Comparison of ENCODE assay signal across 19 cellular contexts in the genomic region with DNA sequence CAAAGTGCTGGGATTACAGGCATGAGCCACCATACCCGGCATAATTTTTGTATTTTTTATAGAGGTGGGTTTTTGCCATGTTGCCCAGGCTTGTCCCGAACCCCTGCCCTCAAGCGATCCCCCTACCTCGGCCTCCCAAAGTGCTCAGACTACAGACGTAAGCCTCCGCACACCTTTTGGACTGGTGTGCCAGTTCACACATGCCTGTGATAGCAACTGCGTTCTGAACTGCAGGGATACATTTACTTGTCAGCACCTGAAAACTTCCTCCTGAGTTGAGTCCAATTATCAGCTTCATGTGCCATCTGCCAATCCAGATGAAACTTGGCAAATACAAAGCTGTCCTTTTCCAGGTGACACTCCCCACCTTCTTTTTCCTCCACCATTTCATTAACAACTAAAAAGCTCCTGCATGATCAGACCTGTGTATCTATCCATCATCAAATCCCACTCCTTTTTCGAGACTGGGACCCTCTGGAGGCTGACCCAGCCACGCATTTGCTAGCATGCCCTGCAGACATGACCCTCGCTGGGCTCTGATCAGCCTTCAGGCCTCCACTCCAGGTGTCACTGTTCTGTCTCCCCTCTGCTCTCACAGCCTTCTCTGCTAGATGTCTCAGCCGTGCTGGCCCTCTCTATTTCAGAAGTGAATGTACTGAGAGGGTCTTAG. TPM values are rescaled to one million over a fixed set of nuclear protein-coding genes. Genes with fewer than 3 reads are reported as not detected.
DNase-seq lines count a peak whose midpoint lies in the region; ATAC-seq lines count a peak whose summit lies in the region.
"Had no signal": no experiment of that assay in that cellular context is flagged by ENCODE, and none has a peak within 500 bp of the region (broad histone marks: within the 10 kb centered on the region; RNA-seq: fewer than 3 reads in every experiment).

No MANE protein-coding gene starts in this region.

- H3K9me3 Mint-ChIP-seq in activated CD8-positive, alpha-beta memory T cell treated with anti-CD3 and anti-CD28 coated beads, Interleukin-2, amount 10 ng/mL, durations not matched to agents 7 days and 5 days (ENCODE audit: low read depth): no peaks in the 10 kb centered on the region
- H3K9me3 Mint-ChIP-seq in stimulated activated memory B cell treated with anti-CD40 and anti-IgM and Interleukin-4, amounts not matched to agents 10 μg/mL and 1 μg/mL and 100 μg/mL, for 72 hours: no peaks in the 10 kb centered on the region
- H3K9me3 Mint-ChIP-seq: stimulated activated naive CD8-positive, alpha-beta T cell treated with anti-CD3 and anti-CD28 coated beads, Interleukin-15, Interleukin-2, amounts not matched to agents 100 ng/mL and 50 ng/mL, for 24 hours; WTC11 had no signal

- peak overlapping the region; percentile 91 for H3K27ac Mint-ChIP-seq in activated CD8-positive, alpha-beta memory T cell treated with anti-CD3 and anti-CD28 coated beads, Interleukin-2, amount 10 ng/mL, durations not matched to agents 7 days and 5 days
- peak overlapping the region; percentile 96 for H3K27ac Mint-ChIP-seq in stimulated activated memory B cell treated with anti-CD40 and anti-IgM and Interleukin-4, amounts not matched to agents 10 μg/mL and 1 μg/mL and 100 μg/mL, for 72 hours
- H3K27ac Mint-ChIP-seq: WTC11 had no signal

- DNase-seq in activated CD8-positive, alpha-beta memory T cell treated with anti-CD3 and anti-CD28 coated beads, Interleukin-2, amount 10 ng/mL, durations not matched to agents 7 days and 5 days: no peak
- no peak for DNase-seq in activated CD8-positive, alpha-beta memory T cell treated with anti-CD3 and anti-CD28 coated beads, Interleukin-2, amount 50 U/mL, for 4 hours
- DNase-seq in NCI-H2171 (lab: John Stamatoyannopoulos, UW) (peak; percentile 68), AG08396 (ENCODE audit: low spot score) (no peak), inferior parietal cortex (ENCODE audit: extremely low spot score) (no peak), Kasumi-1 (lab: John Stamatoyannopoulos, UW) (no peak)
- DNase-seq: adrenal gland; Caco-2; caudate nucleus; effector CD4-positive, alpha-beta T cell; GDM1; KBM-7; left colon; NCI-H1417; stimulated activated CD4-positive, alpha-beta T cell treated with anti-CD3 and anti-CD28 coated beads, Interleukin-12 subunit alpha, Interleukin-12 subunit beta, amount 100 ng/mL, for 4 hours had no signal

- CTCF ChIA-PET in activated CD8-positive, alpha-beta memory T cell treated with anti-CD3 and anti-CD28 coated beads, Interleukin-2, amount 10 ng/mL, durations not matched to agents 7 days and 5 days (lab: Charles Lee): interaction anchor here (3.1 kb wide), 1 partner anchor 11 kb away, joined by 24 read pairs; no protein-coding TSS in a partner anchor

- no peaks in the 10 kb centered on the region for H3K27me3 Mint-ChIP-seq in activated CD8-positive, alpha-beta memory T cell treated with anti-CD3 and anti-CD28 coated beads, Interleukin-2, amount 10 ng/mL, durations not matched to agents 7 days and 5 days
- no peaks in the 10 kb centered on the region for H3K27me3 Mint-ChIP-seq in stimulated activated memory B cell treated with anti-CD40 and anti-IgM and Interleukin-4, amounts not matched to agents 10 μg/mL and 1 μg/mL and 100 μg/mL, for 72 hours
- H3K27me3 Mint-ChIP-seq: stimulated activated naive CD8-positive, alpha-beta T cell treated with anti-CD3 and anti-CD28 coated beads, Interleukin-15, Interleukin-2, amounts not matched to agents 100 ng/mL and 50 ng/mL, for 24 hours had no signal

- no peak for ATAC-seq in activated CD8-positive, alpha-beta memory T cell treated with anti-CD3 and anti-CD28 coated beads, Interleukin-2, amount 10 ng/mL, durations not matched to agents 7 days and 5 days
- ATAC-seq in esophagus mucosa: peak; percentile 20
- no peak for ATAC-seq in stimulated activated memory B cell treated with anti-CD40 and anti-IgM and Interleukin-4, amounts not matched to agents 10 μg/mL and 1 μg/mL and 100 μg/mL, for 72 hours
- ATAC-seq: left colon, WTC11 had no signal

- H3K36me3 Mint-ChIP-seq in activated CD8-positive, alpha-beta memory T cell treated with anti-CD3 and anti-CD28 coated beads, Interleukin-2, amount 10 ng/mL, durations not matched to agents 7 days and 5 days: peaks cover 17% of the 10 kb centered on the region
- peaks cover 6% of the 10 kb centered on the region for H3K36me3 Mint-ChIP-seq in stimulated activated memory B cell treated with anti-CD40 and anti-IgM and Interleukin-4, amounts not matched to agents 10 μg/mL and 1 μg/mL and 100 μg/mL, for 72 hours

- H3K4me1 Mint-ChIP-seq in activated CD8-positive, alpha-beta memory T cell treated with anti-CD3 and anti-CD28 coated beads, Interleukin-2, amount 10 ng/mL, durations not matched to agents 7 days and 5 days: peaks cover 39% of the 10 kb centered on the region
- peaks cover 43% of the 10 kb centered on the region for H3K4me1 Mint-ChIP-seq in stimulated activated memory B cell treated with anti-CD40 and anti-IgM and Interleukin-4, amounts not matched to agents 10 μg/mL and 1 μg/mL and 100 μg/mL, for 72 hours

- H3K4me3 Mint-ChIP-seq in activated CD8-positive, alpha-beta memory T cell treated with anti-CD3 and anti-CD28 coated beads, Interleukin-2, amount 10 ng/mL, durations not matched to agents 7 days and 5 days: no peak overlapping the region
- H3K4me3 Mint-ChIP-seq in stimulated activated memory B cell treated with anti-CD40 and anti-IgM and Interleukin-4, amounts not matched to agents 10 μg/mL and 1 μg/mL and 100 μg/mL, for 72 hours: no peak overlapping the region

RNA-seq across cellular contexts. Expression of a gene that starts 2.1 kb away (rescaled TPM):
- total RNA-seq in activated CD8-positive, alpha-beta memory T cell treated with anti-CD3 and anti-CD28 coated beads, Interleukin-2, amount 10 ng/mL, durations not matched to agents 7 days and 5 days: 10 to 100 TPM; 49.0 to 65.9 TPM
- 31.3 TPM for total RNA-seq in esophagus mucosa
